9 cellular contexts compared by ENCODE assay signal in genomic region chr20:3687655-3688054, GRCh38. TPM values are rescaled to one million over a fixed set of nuclear protein-coding genes. Genes with fewer than 3 reads are reported as not detected.
DNase-seq lines count a peak whose midpoint lies in the region; ATAC-seq, FAIRE-seq and TF ChIP-seq lines count a peak whose summit lies in the region.
"Had no signal": no experiment of that assay in that cellular context is flagged by ENCODE, and none has a peak within 500 bp of the region (broad histone marks: within the 10 kb centered on the region; RNA-seq: fewer than 3 reads in every experiment).

No MANE protein-coding gene starts in this region.

- H3K79me2 ChIP-seq in GM12878 (ENCODE audit: control insufficient read depth, insufficient read depth, low read length), result no peaks in the 10 kb centered on the region

- no peak for FAIRE-seq in HTR-8/SVneo (lab: Jason Lieb, UNC)
- FAIRE-seq in GM12878 (lab: Jason Lieb, UNC), result peak; percentile 35

- no peak overlapping the region for H3K27ac Mint-ChIP-seq in activated CD8-positive, alpha-beta memory T cell treated with anti-CD3 and anti-CD28 coated beads, Interleukin-2, amount 10 ng/mL, durations not matched to agents 7 days and 5 days

- DNase-seq in HTR-8/SVneo (ENCODE audit: insufficient read length, low spot score), result peak; percentile 61
- DNase-seq in GM12878 (ENCODE audit: low read depth, low spot score), result no peak
- DNase-seq in iPS-NIHi7 (ENCODE audit: extremely low spot score), result peak; percentile 67
- no peak for DNase-seq in thoracic aorta (ENCODE audit: low spot score)
- no peak for DNase-seq in NAMALWA (ENCODE audit: low spot score)
- no peak for DNase-seq in OCI-M1 (lab: John Stamatoyannopoulos, UW)
- DNase-seq in activated CD8-positive, alpha-beta memory T cell treated with anti-CD3 and anti-CD28 coated beads, Interleukin-2, amount 10 ng/mL, durations not matched to agents 7 days and 5 days, result no peak

- no peaks in the 10 kb centered on the region for H3K36me3 Mint-ChIP-seq in activated CD8-positive, alpha-beta memory T cell treated with anti-CD3 and anti-CD28 coated beads, Interleukin-2, amount 10 ng/mL, durations not matched to agents 7 days and 5 days

- peaks cover 0 to 3% of the 10 kb centered on the region in 2 experiments; a peak in 2 of 4 replicates for H3K27me3 ChIP-seq in GM12878 (replicated peaks in 1 of 2; ENCODE audit: control insufficient read depth in 2 of 2, insufficient read depth in 2 of 2, low read length in 1 of 2)
- no peaks in the 10 kb centered on the region for H3K27me3 ChIP-seq in thoracic aorta (replicated peaks; ENCODE audit: insufficient read depth)
- H3K27me3 ChIP-seq: SJSA1 had no signal

- SMC1A ChIA-PET in GM12878 (lab: Charles Lee; ENCODE audit: uncharacterized antibody, unreplicated experiment), result no interaction called here

- H3K4me3 ChIP-seq in GM12878 (no peak overlapping the region), thoracic aorta (no peak overlapping the region)
- H3K4me3 ChIP-seq: SJSA1 had no signal

- TF ChIP-seq CTCF in GM12878 (IDR thresholded peaks at IDR 0.05 in 2 of 3, conservative IDR thresholded peaks at IDR 0.05 in 1 of 3; ENCODE audit: control insufficient read depth in 2 of 3, extremely low read depth in 1 of 3, insufficient read depth in 1 of 3, low read depth in 3 of 3, low read length in 3 of 3) (no peak), thoracic aorta (IDR thresholded peaks at IDR 0.05) (no peak)

- TF ChIP-seq EP300 in GM12878 (IDR thresholded peaks at IDR 0.05; ENCODE audit: borderline replicate concordance in 1 of 2, control insufficient read depth in 1 of 2, low read depth in 2 of 2, low read length in 2 of 2), result no peak

- no peak overlapping the region for H3K4me2 ChIP-seq in GM12878 (ENCODE audit: control insufficient read depth, insufficient read depth)

- H3K27ac ChIP-seq in GM12878 (ENCODE audit: control insufficient read depth, insufficient read depth), result no peak overlapping the region
- H3K27ac ChIP-seq in thoracic aorta, result peak overlapping the region; percentile 65 to 74
- H3K27ac ChIP-seq: SJSA1 had no signal

- H3K9me3 Mint-ChIP-seq in activated CD8-positive, alpha-beta memory T cell treated with anti-CD3 and anti-CD28 coated beads, Interleukin-2, amount 10 ng/mL, durations not matched to agents 7 days and 5 days (ENCODE audit: low read depth), result no peaks in the 10 kb centered on the region

- no peaks in the 10 kb centered on the region for H3K4me1 ChIP-seq in GM12878 (ENCODE audit: control insufficient read depth, insufficient read depth, low read length)
- H3K4me1 ChIP-seq in thoracic aorta (ENCODE audit: control insufficient read depth in 1 of 2, low read depth in 2 of 2), result peaks cover 10 to 14% of the 10 kb centered on the region in 2 donors

- TF ChIP-seq POLR2A in GM12878 (IDR thresholded peaks at IDR 0.05; ENCODE audit: low read depth, low read length), result no peak

- no peaks in the 10 kb centered on the region for H3K4me1 Mint-ChIP-seq in activated CD8-positive, alpha-beta memory T cell treated with anti-CD3 and anti-CD28 coated beads, Interleukin-2, amount 10 ng/mL, durations not matched to agents 7 days and 5 days

- BruUV-seq in GM12878 (replicated peaks; lab: Mats Ljungman, UMichigan), result no TSS peak

- H3K4me3 Mint-ChIP-seq in activated CD8-positive, alpha-beta memory T cell treated with anti-CD3 and anti-CD28 coated beads, Interleukin-2, amount 10 ng/mL, durations not matched to agents 7 days and 5 days, result no peak overlapping the region

- H3K36me3 ChIP-seq in GM12878 (ENCODE audit: control insufficient read depth in 2 of 2, insufficient read depth in 2 of 2, low read length in 1 of 2) (no peaks in the 10 kb centered on the region), thoracic aorta (no peaks in the 10 kb centered on the region)
- H3K36me3 ChIP-seq: SJSA1 had no signal

- POLR2A ChIA-PET in GM12878 (lab: Charles Lee), result no interaction called here

- no peaks in the 10 kb centered on the region for H4K20me1 ChIP-seq in GM12878 (ENCODE audit: control insufficient read depth, insufficient read depth)

- TF ChIP-seq RAD21 in GM12878 (IDR thresholded peaks at IDR 0.05; ENCODE audit: insufficient read depth, low read depth, low read length), result no peak

- ATAC-seq in GM12878, result peak; percentile 64
- peak; percentile 75 for ATAC-seq in thoracic aorta (ENCODE audit: insufficient number of reproducible peaks, low FRiP score, low read depth)
- no peak for ATAC-seq in activated CD8-positive, alpha-beta memory T cell treated with anti-CD3 and anti-CD28 coated beads, Interleukin-2, amount 10 ng/mL, durations not matched to agents 7 days and 5 days

- RAD21 ChIA-PET in GM12878 (lab: Charles Lee; ENCODE audit: unreplicated experiment), result no interaction called here

- CTCF ChIA-PET in GM12878 (lab: Yijun Ruan, JAX), result interaction anchor here (0.6 to 2.8 kb wide), 2 partner anchors 11 to 23 kb away, joined by 3 to 14 read pairs; no protein-coding TSS in a partner anchor
- CTCF ChIA-PET in activated CD8-positive, alpha-beta memory T cell treated with anti-CD3 and anti-CD28 coated beads, Interleukin-2, amount 10 ng/mL, durations not matched to agents 7 days and 5 days (lab: Charles Lee), result interaction anchor here (1.6 to 3.8 kb wide), 2 partner anchors 10 to 11 kb away, joined by 5 to 23 read pairs; no protein-coding TSS in a partner anchor

- intact Hi-C loops in GM12878 (cut with micrococcal nuclease; ENCODE audit: unreplicated experiment), result loop anchor here (10.0 kb wide), 1 partner anchor 397 kb away; no protein-coding TSS in a partner anchor

- 19% methylated on average over 2 of the region's 2 CpGs for WGBS in GM12878 (ENCODE audit: insufficient coverage, insufficient replicate concordance, low lambda C conversion rate, missing lambda C conversion rate)

- no peak overlapping the region for H2AFZ ChIP-seq in GM12878 (ENCODE audit: control insufficient read depth, low read depth, low read length)

- peaks cover 33% of the 10 kb centered on the region for H3K27me3 Mint-ChIP-seq in activated CD8-positive, alpha-beta memory T cell treated with anti-CD3 and anti-CD28 coated beads, Interleukin-2, amount 10 ng/mL, durations not matched to agents 7 days and 5 days

- in situ Hi-C loops in GM12878 (cut with MboI), result no loop called here

- H3K9me3 ChIP-seq in GM12878 (replicated peaks; ENCODE audit: control insufficient read depth, insufficient read depth, low read length) (no peaks in the 10 kb centered on the region), thoracic aorta (no peaks in the 10 kb centered on the region)
- H3K9me3 ChIP-seq: SJSA1 had no signal

- no peak overlapping the region for H3K9ac ChIP-seq in GM12878 (ENCODE audit: control insufficient read depth, insufficient read depth, low read length)

RNA-seq across cellular contexts. Expression of gene ADAM33, which starts 5.8 kb away (rescaled TPM):
- total RNA-seq in GM12878 (2013; cell fraction: nucleolus; rRNA removed), result not detected in 2 replicates
- total RNA-seq in GM12878 (2014; rRNA removed), result not detected in 2 replicates
- not detected in 2 replicates for total RNA-seq in GM12878 (2014; rRNA removed; fragmentation: Illumina TruSeq; extraction: Trizol)
- not detected in 2 replicates for total RNA-seq in GM12878 (2021)
- not detected for polyA plus RNA-seq in GM12878 (2011; ENCODE audit: low read depth)
- not detected in 2 replicates for polyA plus RNA-seq in GM12878 (2011; rRNA removed)
- not detected in 2 replicates for polyA plus RNA-seq in GM12878 (2011; cell fraction: cytosol; rRNA removed)
- not detected in 2 replicates for polyA plus RNA-seq in GM12878 (2011; cell fraction: nucleus; rRNA removed)
- polyA plus RNA-seq in GM12878 (2012), result 0.04 TPM in 1 of 2 replicates, not detected in the other
- polyA plus RNA-seq in GM12878 (2014; fragmentation: Illumina TruSeq; extraction: Trizol), result not detected in 2 replicates
- polyA plus RNA-seq in GM12878 (2014; fragmentation: Nextera tagmentation; extraction: Ambion mirVana), result not detected
- not detected in 2 replicates for polyA plus RNA-seq in GM12878 (2014; rRNA removed)
- not detected for polyA plus RNA-seq in GM12878 (2016; fragmentation: Nextera tagmentation; extraction: Ambion mirVana)
- polyA minus RNA-seq in GM12878 (2011; rRNA and poly(A)+ RNA removed), result not detected in 2 replicates
- not detected in 2 replicates for polyA minus RNA-seq in GM12878 (2011; cell fraction: cytosol; rRNA and poly(A)+ RNA removed)
- polyA minus RNA-seq in GM12878 (2011; cell fraction: nucleus; rRNA and poly(A)+ RNA removed), result not detected in 2 replicates
- total RNA-seq in thoracic aorta, result 100 to 1,000 TPM; 113 to 177 TPM
- total RNA-seq in activated CD8-positive, alpha-beta memory T cell treated with anti-CD3 and anti-CD28 coated beads, Interleukin-2, amount 10 ng/mL, durations not matched to agents 7 days and 5 days, result not detected
- total RNA-seq: SJSA1 had no signal

RNA-seq across cellular contexts. Expression of gene GFRA4, which starts 24.5 kb away (rescaled TPM):
- total RNA-seq in GM12878 (2013; cell fraction: nucleolus; rRNA removed), result not detected in 2 replicates
- total RNA-seq in GM12878 (2014; rRNA removed), result not detected in 2 replicates
- not detected in 2 replicates for total RNA-seq in GM12878 (2014; rRNA removed; fragmentation: Illumina TruSeq; extraction: Trizol)
- not detected in 2 replicates for total RNA-seq in GM12878 (2021)
- polyA plus RNA-seq in GM12878 (2011; ENCODE audit: low read depth), result not detected
- polyA plus RNA-seq in GM12878 (2011; rRNA removed), result not detected in 2 replicates
- polyA plus RNA-seq in GM12878 (2011; cell fraction: cytosol; rRNA removed), result not detected in 2 replicates
- not detected in 2 replicates for polyA plus RNA-seq in GM12878 (2011; cell fraction: nucleus; rRNA removed)
- not detected in 2 replicates for polyA plus RNA-seq in GM12878 (2012)
- 0.04 TPM in 1 of 2 replicates, not detected in the other for polyA plus RNA-seq in GM12878 (2014; fragmentation: Illumina TruSeq; extraction: Trizol)
- polyA plus RNA-seq in GM12878 (2014; fragmentation: Nextera tagmentation; extraction: Ambion mirVana), result not detected
- polyA plus RNA-seq in GM12878 (2014; rRNA removed), result not detected in 2 replicates
- polyA plus RNA-seq in GM12878 (2016; fragmentation: Nextera tagmentation; extraction: Ambion mirVana), result not detected
- not detected in 2 replicates for polyA minus RNA-seq in GM12878 (2011; rRNA and poly(A)+ RNA removed)
- not detected in 2 replicates for polyA minus RNA-seq in GM12878 (2011; cell fraction: cytosol; rRNA and poly(A)+ RNA removed)
- polyA minus RNA-seq in GM12878 (2011; cell fraction: nucleus; rRNA and poly(A)+ RNA removed), result not detected in 2 replicates
- not detected for total RNA-seq in thoracic aorta
- not detected for total RNA-seq in activated CD8-positive, alpha-beta memory T cell treated with anti-CD3 and anti-CD28 coated beads, Interleukin-2, amount 10 ng/mL, durations not matched to agents 7 days and 5 days
- total RNA-seq: mucosa of gallbladder, SJSA1 had no signal

RNA-seq across cellular contexts. Expression of gene SIGLEC1, which starts 24.7 kb away (rescaled TPM):
- total RNA-seq in GM12878 (2013; cell fraction: nucleolus; rRNA removed), result 0.06 TPM in 1 of 2 replicates, not detected in the other
- not detected in 2 replicates for total RNA-seq in GM12878 (2014; rRNA removed)
- total RNA-seq in GM12878 (2014; rRNA removed; fragmentation: Illumina TruSeq; extraction: Trizol), result not detected in 2 replicates
- total RNA-seq in GM12878 (2021), result 0.05 TPM in 1 of 2 replicates, not detected in the other
- polyA plus RNA-seq in GM12878 (2011; ENCODE audit: low read depth), result not detected
- polyA plus RNA-seq in GM12878 (2011; rRNA removed), result not detected in 2 replicates
- polyA plus RNA-seq in GM12878 (2011; cell fraction: cytosol; rRNA removed), result not detected in 2 replicates
- polyA plus RNA-seq in GM12878 (2011; cell fraction: nucleus; rRNA removed), result 0.03 TPM in 1 of 2 replicates, not detected in the other
- not detected in 2 replicates for polyA plus RNA-seq in GM12878 (2012)
- not detected in 2 replicates for polyA plus RNA-seq in GM12878 (2014; fragmentation: Illumina TruSeq; extraction: Trizol)
- polyA plus RNA-seq in GM12878 (2014; fragmentation: Nextera tagmentation; extraction: Ambion mirVana), result not detected
- not detected in 2 replicates for polyA plus RNA-seq in GM12878 (2014; rRNA removed)
- not detected for polyA plus RNA-seq in GM12878 (2016; fragmentation: Nextera tagmentation; extraction: Ambion mirVana)
- polyA minus RNA-seq in GM12878 (2011; rRNA and poly(A)+ RNA removed), result not detected in 2 replicates
- polyA minus RNA-seq in GM12878 (2011; cell fraction: cytosol; rRNA and poly(A)+ RNA removed), result not detected in 2 replicates
- polyA minus RNA-seq in GM12878 (2011; cell fraction: nucleus; rRNA and poly(A)+ RNA removed), result not detected in 2 replicates
- 10 to 100 TPM; 12.2 to 45.5 TPM for total RNA-seq in thoracic aorta
- total RNA-seq in activated CD8-positive, alpha-beta memory T cell treated with anti-CD3 and anti-CD28 coated beads, Interleukin-2, amount 10 ng/mL, durations not matched to agents 7 days and 5 days, result not detected
- total RNA-seq: SJSA1 had no signal

RNA-seq across cellular contexts. Expression of gene HSPA12B, which starts 44.8 kb away (rescaled TPM):
- total RNA-seq in GM12878 (2013; cell fraction: nucleolus; rRNA removed), result not detected in 2 replicates
- total RNA-seq in GM12878 (2014; rRNA removed), result not detected in 2 replicates
- total RNA-seq in GM12878 (2014; rRNA removed; fragmentation: Illumina TruSeq; extraction: Trizol), result not detected in 2 replicates
- not detected in 2 replicates for total RNA-seq in GM12878 (2021)
- polyA plus RNA-seq in GM12878 (2011; ENCODE audit: low read depth), result not detected
- not detected in 2 replicates for polyA plus RNA-seq in GM12878 (2011; rRNA removed)
- polyA plus RNA-seq in GM12878 (2011; cell fraction: cytosol; rRNA removed), result not detected in 2 replicates
- polyA plus RNA-seq in GM12878 (2011; cell fraction: nucleus; rRNA removed), result not detected in 2 replicates
- 0.07 and 0.09 TPM in 2 replicates for polyA plus RNA-seq in GM12878 (2012)
- polyA plus RNA-seq in GM12878 (2014; fragmentation: Illumina TruSeq; extraction: Trizol), result not detected in 2 replicates
- not detected for polyA plus RNA-seq in GM12878 (2014; fragmentation: Nextera tagmentation; extraction: Ambion mirVana)
- polyA plus RNA-seq in GM12878 (2014; rRNA removed), result not detected in 2 replicates
- polyA plus RNA-seq in GM12878 (2016; fragmentation: Nextera tagmentation; extraction: Ambion mirVana), result under 1 TPM in 1 of 2 experiments, not detected in 1; 0.08 TPM
- not detected in 2 replicates for polyA minus RNA-seq in GM12878 (2011; rRNA and poly(A)+ RNA removed)
- polyA minus RNA-seq in GM12878 (2011; cell fraction: cytosol; rRNA and poly(A)+ RNA removed), result not detected in 2 replicates
- not detected in 2 replicates for polyA minus RNA-seq in GM12878 (2011; cell fraction: nucleus; rRNA and poly(A)+ RNA removed)
- 1 to 10 TPM; 4.6 to 6.5 TPM for total RNA-seq in thoracic aorta
- not detected for total RNA-seq in activated CD8-positive, alpha-beta memory T cell treated with anti-CD3 and anti-CD28 coated beads, Interleukin-2, amount 10 ng/mL, durations not matched to agents 7 days and 5 days
- total RNA-seq: SJSA1 had no signal

Comparison
In these comparisons a context has a peak if more than half of its experiments do, and no peak if none do; other contexts are left out.
1. DNase-seq: peak in HTR-8/SVneo (single experiment) and iPS-NIHi7 (single experiment); none in GM12878 (single experiment), thoracic aorta (single experiment), NAMALWA (single experiment), OCI-M1 (single experiment) and activated CD8-positive, alpha-beta memory T cell treated with anti-CD3 and anti-CD28 coated beads, Interleukin-2, amount 10 ng/mL, durations not matched to agents 7 days and 5 days (single experiment).
2. RNA of gene ADAM33, which starts 5.8 kb away (total RNA-seq): 113 to 177 TPM in thoracic aorta; not detected in activated CD8-positive, alpha-beta memory T cell treated with anti-CD3 and anti-CD28 coated beads, Interleukin-2, amount 10 ng/mL, durations not matched to agents 7 days and 5 days and not detected in GM12878; every median in the first group is over 100 times any median in the second.
3. RNA of gene SIGLEC1, which starts 24.7 kb away (total RNA-seq): 12.2 to 45.5 TPM in thoracic aorta; 0.05 to 0.06 TPM in GM12878 and not detected in activated CD8-positive, alpha-beta memory T cell treated with anti-CD3 and anti-CD28 coated beads, Interleukin-2, amount 10 ng/mL, durations not matched to agents 7 days and 5 days; every median in the first group is over 10 times any median in the second.